Comparison of ENCODE assay signal across 1 cellular context in genomic region chr1:34794790-34795180, GRCh38.
TF ChIP-seq lines count a peak whose summit lies in the region.

No MANE protein-coding gene starts in this region.

TF ChIP-seq in SK-N-SH, 30 proteins besides CTCF, POLR2A, EP300 and RAD21 (continued from another document):
- TF ChIP-seq PBX3 (IDR thresholded peaks at IDR 0.05), result no peak
- TF ChIP-seq SMC3 (IDR thresholded peaks at IDR 0.05; ENCODE audit: low read depth, low read length), result no peak
- no peak for TF ChIP-seq IRF3 (IDR thresholded peaks at IDR 0.05; ENCODE audit: low read depth, low read length)
- TF ChIP-seq USF2 (IDR thresholded peaks at IDR 0.05; ENCODE audit: borderline replicate concordance, low read depth, low read length), result no peak
- no peak for TF ChIP-seq FOXJ3 (CRISPR knock-in tag; IDR thresholded peaks at IDR 0.05)
TF ChIP-seq in SK-N-SH: peak in this region for 0.
